Comparison of ENCODE assay signal across 8 cellular contexts in the genomic region with DNA sequence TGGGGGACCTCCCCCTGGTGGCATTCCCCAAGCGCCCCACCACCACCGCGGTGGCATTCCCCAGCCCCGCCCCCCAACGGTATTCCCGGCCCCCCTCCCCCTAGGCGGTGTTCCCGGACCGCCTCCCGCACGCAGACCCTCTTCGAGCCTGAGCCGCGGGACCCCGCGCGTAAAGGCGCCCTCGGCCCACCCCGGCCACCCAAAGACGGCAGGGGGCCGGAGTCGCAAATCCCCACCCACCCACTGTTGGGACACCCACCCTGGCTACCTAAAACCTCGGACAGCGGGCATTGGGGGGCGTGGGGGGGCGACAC. TPM values are rescaled to one million over a fixed set of nuclear protein-coding genes. Genes with fewer than 3 reads are reported as not detected.
DNase-seq lines count a peak whose midpoint lies in the region; ATAC-seq and TF ChIP-seq lines count a peak whose summit lies in the region.

No MANE protein-coding gene starts in this region.

- H3K4me1 ChIP-seq in liver (ENCODE audit: control insufficient read depth in 4 of 4, insufficient read depth in 4 of 4, low read length in 3 of 4): peaks cover 2 to 17% (median 9%) of the 10 kb centered on the region in 4 donors
- peaks cover 5 to 21% (median 16%) of the 10 kb centered on the region in 4 donors for H3K4me1 ChIP-seq in transverse colon

- H3K36me3 Mint-ChIP-seq in activated CD8-positive, alpha-beta memory T cell treated with anti-CD3 and anti-CD28 coated beads, Interleukin-2, amount 10 ng/mL, durations not matched to agents 7 days and 5 days: no peaks in the 10 kb centered on the region

- no peak for DNase-seq in activated CD8-positive, alpha-beta memory T cell treated with anti-CD3 and anti-CD28 coated beads, Interleukin-2, amount 10 ng/mL, durations not matched to agents 7 days and 5 days
- DNase-seq in activated CD8-positive, alpha-beta memory T cell treated with anti-CD3 and anti-CD28 coated beads, Interleukin-2, amount 50 U/mL, for 4 hours: no peak
- no peak for DNase-seq in brain microvascular endothelial cell
- no peak for DNase-seq in transverse colon
- DNase-seq in COLO668 (lab: John Stamatoyannopoulos, UW; ENCODE audit: unreplicated experiment): no peak

- TF ChIP-seq POLR2A in transverse colon (IDR thresholded peaks at IDR 0.05): no peak

- peak overlapping the region in 1 of 2 donors; percentile 21 for H3K9ac ChIP-seq in liver (ENCODE audit: low read depth in 1 of 2, low read length in 2 of 2)

- no peaks in the 10 kb centered on the region for H3K9me3 ChIP-seq in liver (ENCODE audit: control insufficient read depth in 4 of 4, low read length in 3 of 4)
- no peaks in the 10 kb centered on the region for H3K9me3 ChIP-seq in transverse colon

- peak overlapping the region; percentile 49 for H3K4me3 ChIP-seq in brain microvascular endothelial cell (ENCODE audit: low read depth, low read length)
- peak overlapping the region; percentile 56 to 73 (median 72) for H3K4me3 ChIP-seq in liver (ENCODE audit: low read depth in 1 of 3, low read length in 3 of 3)
- H3K4me3 ChIP-seq in transverse colon: peak overlapping the region; percentile 13 to 60 (median 32)

- intact Hi-C loops in transverse colon (cut with DNase I; ENCODE audit: low total_unique reads): no loop called here

- TF ChIP-seq EP300 in transverse colon (IDR thresholded peaks at IDR 0.05; ENCODE audit: low read depth): no peak

- no peak for ATAC-seq in activated CD8-positive, alpha-beta memory T cell treated with anti-CD3 and anti-CD28 coated beads, Interleukin-2, amount 10 ng/mL, durations not matched to agents 7 days and 5 days
- no peak for ATAC-seq in HG03521 (IDR thresholded peaks at IDR 0.05; ENCODE audit: unreplicated experiment)
- ATAC-seq in HG03039 (IDR thresholded peaks at IDR 0.05; ENCODE audit: unreplicated experiment): no peak

- no peaks in the 10 kb centered on the region for H3K9me3 Mint-ChIP-seq in activated CD8-positive, alpha-beta memory T cell treated with anti-CD3 and anti-CD28 coated beads, Interleukin-2, amount 10 ng/mL, durations not matched to agents 7 days and 5 days (ENCODE audit: low read depth)

- peaks cover 5% of the 10 kb centered on the region for H3K27me3 ChIP-seq in brain microvascular endothelial cell (replicated peaks)
- H3K27me3 ChIP-seq in liver (ENCODE audit: control insufficient read depth in 4 of 4, insufficient read depth in 4 of 4, low read length in 3 of 4): no peaks in the 10 kb centered on the region
- H3K27me3 ChIP-seq in transverse colon: peaks cover 59% of the 10 kb centered on the region

- H3K27ac ChIP-seq in brain microvascular endothelial cell (peak overlapping the region; percentile 56), liver (ENCODE audit: low read depth in 1 of 2, low read length in 2 of 2) (no peak overlapping the region), transverse colon (peak overlapping the region in 1 of 4 donors; percentile 29)

- CTCF ChIA-PET in activated CD8-positive, alpha-beta memory T cell treated with anti-CD3 and anti-CD28 coated beads, Interleukin-2, amount 10 ng/mL, durations not matched to agents 7 days and 5 days (lab: Charles Lee): interaction anchor here (0.5 to 0.8 kb wide), 2 partner anchors 75 to 190 kb away, joined by 3 to 4 read pairs; no protein-coding TSS in a partner anchor

- in situ Hi-C loops in brain microvascular endothelial cell (cut with HindIII; ENCODE audit: low pct_ligation_motif_present, low sequenced_read_pairs): no loop called here
- in situ Hi-C loops in transverse colon (cut with MboI; ENCODE audit: low pct_ligation_motif_present in 1 of 4, low pct_unique_long_range_greater_than_20kb in 1 of 4, low sequenced_read_pairs in 3 of 4): no loop called here

- H3K4me3 Mint-ChIP-seq in activated CD8-positive, alpha-beta memory T cell treated with anti-CD3 and anti-CD28 coated beads, Interleukin-2, amount 10 ng/mL, durations not matched to agents 7 days and 5 days: peak overlapping the region; percentile 41

- no peak overlapping the region for H3K27ac Mint-ChIP-seq in activated CD8-positive, alpha-beta memory T cell treated with anti-CD3 and anti-CD28 coated beads, Interleukin-2, amount 10 ng/mL, durations not matched to agents 7 days and 5 days

- H3K4me1 Mint-ChIP-seq in activated CD8-positive, alpha-beta memory T cell treated with anti-CD3 and anti-CD28 coated beads, Interleukin-2, amount 10 ng/mL, durations not matched to agents 7 days and 5 days: peaks cover 7% of the 10 kb centered on the region

- TF ChIP-seq RAD21 in liver (IDR thresholded peaks at IDR 0.05): no peak

- WGBS in liver: 2% methylated on average over 27 of the region's 27 CpGs
- WGBS in transverse colon (ENCODE audit: low coverage in 1 of 2), 2 donors: 1% methylated on average over 18 of the region's 27 CpGs; no CpG with 5 or more reads in 1 of the 2 donors

- H3K36me3 ChIP-seq in brain microvascular endothelial cell (replicated peaks) (no peaks in the 10 kb centered on the region), liver (ENCODE audit: control insufficient read depth in 4 of 4, insufficient read depth in 3 of 4, low read depth in 1 of 4, low read length in 3 of 4) (no peaks in the 10 kb centered on the region), transverse colon (no peaks in the 10 kb centered on the region)

- peaks cover 35% of the 10 kb centered on the region for H3K27me3 Mint-ChIP-seq in activated CD8-positive, alpha-beta memory T cell treated with anti-CD3 and anti-CD28 coated beads, Interleukin-2, amount 10 ng/mL, durations not matched to agents 7 days and 5 days

- TF ChIP-seq CTCF in brain microvascular endothelial cell (IDR thresholded peaks at IDR 0.05; ENCODE audit: low read depth, low read length, missing control alignments): no peak
- TF ChIP-seq CTCF in liver (IDR thresholded peaks at IDR 0.05; ENCODE audit: low read depth, low read length, missing input control): no peak
- no peak for TF ChIP-seq CTCF in transverse colon (IDR thresholded peaks at IDR 0.05)

TF ChIP-seq in liver, 16 proteins besides CTCF, POLR2A, EP300 and RAD21 (continues in another document):
- TF ChIP-seq EGR1 (IDR thresholded peaks at IDR 0.05; ENCODE audit: low read depth in 2 of 2) (no peak), FOXA1 (IDR thresholded peaks at IDR 0.05) (no peak), HNF4A (conservative IDR thresholded peaks at IDR 0.05) (no peak), JUND (IDR thresholded peaks at IDR 0.05) (no peak), SP1 (IDR thresholded peaks at IDR 0.05) (no peak), TAF1 (conservative IDR thresholded peaks at IDR 0.05) (no peak), FOXA2 (IDR thresholded peaks at IDR 0.05) (no peak), YY1 (IDR thresholded peaks at IDR 0.05) (no peak), GABPA (IDR thresholded peaks at IDR 0.05 in 1 of 2, conservative IDR thresholded peaks at IDR 0.05 in 1 of 2) (no peak), NR2F2 (IDR thresholded peaks at IDR 0.05) (no peak), HNF4G (IDR thresholded peaks at IDR 0.05) (no peak)
- TF ChIP-seq, protein P1, sequence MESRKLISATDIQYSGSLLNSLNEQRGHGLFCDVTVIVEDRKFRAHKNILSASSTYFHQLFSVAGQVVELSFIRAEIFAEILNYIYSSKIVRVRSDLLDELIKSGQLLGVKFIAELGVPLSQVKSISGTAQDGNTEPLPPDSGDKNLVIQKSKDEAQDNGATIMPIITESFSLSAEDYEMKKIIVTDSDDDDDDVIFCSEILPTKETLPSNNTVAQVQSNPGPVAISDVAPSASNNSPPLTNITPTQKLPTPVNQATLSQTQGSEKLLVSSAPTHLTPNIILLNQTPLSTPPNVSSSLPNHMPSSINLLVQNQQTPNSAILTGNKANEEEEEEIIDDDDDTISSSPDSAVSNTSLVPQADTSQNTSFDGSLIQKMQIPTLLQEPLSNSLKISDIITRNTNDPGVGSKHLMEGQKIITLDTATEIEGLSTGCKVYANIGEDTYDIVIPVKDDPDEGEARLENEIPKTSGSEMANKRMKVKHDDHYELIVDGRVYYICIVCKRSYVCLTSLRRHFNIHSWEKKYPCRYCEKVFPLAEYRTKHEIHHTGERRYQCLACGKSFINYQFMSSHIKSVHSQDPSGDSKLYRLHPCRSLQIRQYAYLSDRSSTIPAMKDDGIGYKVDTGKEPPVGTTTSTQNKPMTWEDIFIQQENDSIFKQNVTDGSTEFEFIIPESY (IDR thresholded peaks at IDR 0.05): no peak
- TF ChIP-seq, protein P2, sequence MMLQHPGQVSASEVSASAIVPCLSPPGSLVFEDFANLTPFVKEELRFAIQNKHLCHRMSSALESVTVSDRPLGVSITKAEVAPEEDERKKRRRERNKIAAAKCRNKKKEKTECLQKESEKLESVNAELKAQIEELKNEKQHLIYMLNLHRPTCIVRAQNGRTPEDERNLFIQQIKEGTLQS (IDR thresholded peaks at IDR 0.05): no peak
- TF ChIP-seq, protein P3, sequence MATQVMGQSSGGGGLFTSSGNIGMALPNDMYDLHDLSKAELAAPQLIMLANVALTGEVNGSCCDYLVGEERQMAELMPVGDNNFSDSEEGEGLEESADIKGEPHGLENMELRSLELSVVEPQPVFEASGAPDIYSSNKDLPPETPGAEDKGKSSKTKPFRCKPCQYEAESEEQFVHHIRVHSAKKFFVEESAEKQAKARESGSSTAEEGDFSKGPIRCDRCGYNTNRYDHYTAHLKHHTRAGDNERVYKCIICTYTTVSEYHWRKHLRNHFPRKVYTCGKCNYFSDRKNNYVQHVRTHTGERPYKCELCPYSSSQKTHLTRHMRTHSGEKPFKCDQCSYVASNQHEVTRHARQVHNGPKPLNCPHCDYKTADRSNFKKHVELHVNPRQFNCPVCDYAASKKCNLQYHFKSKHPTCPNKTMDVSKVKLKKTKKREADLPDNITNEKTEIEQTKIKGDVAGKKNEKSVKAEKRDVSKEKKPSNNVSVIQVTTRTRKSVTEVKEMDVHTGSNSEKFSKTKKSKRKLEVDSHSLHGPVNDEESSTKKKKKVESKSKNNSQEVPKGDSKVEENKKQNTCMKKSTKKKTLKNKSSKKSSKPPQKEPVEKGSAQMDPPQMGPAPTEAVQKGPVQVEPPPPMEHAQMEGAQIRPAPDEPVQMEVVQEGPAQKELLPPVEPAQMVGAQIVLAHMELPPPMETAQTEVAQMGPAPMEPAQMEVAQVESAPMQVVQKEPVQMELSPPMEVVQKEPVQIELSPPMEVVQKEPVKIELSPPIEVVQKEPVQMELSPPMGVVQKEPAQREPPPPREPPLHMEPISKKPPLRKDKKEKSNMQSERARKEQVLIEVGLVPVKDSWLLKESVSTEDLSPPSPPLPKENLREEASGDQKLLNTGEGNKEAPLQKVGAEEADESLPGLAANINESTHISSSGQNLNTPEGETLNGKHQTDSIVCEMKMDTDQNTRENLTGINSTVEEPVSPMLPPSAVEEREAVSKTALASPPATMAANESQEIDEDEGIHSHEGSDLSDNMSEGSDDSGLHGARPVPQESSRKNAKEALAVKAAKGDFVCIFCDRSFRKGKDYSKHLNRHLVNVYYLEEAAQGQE (IDR thresholded peaks at IDR 0.05): no peak

RNA-seq across cellular contexts. Expression of a gene that starts 22.4 kb away (rescaled TPM):
- 1 to 10 TPM; 3.4 to 5.1 TPM for total RNA-seq in activated CD8-positive, alpha-beta memory T cell treated with anti-CD3 and anti-CD28 coated beads, Interleukin-2, amount 10 ng/mL, durations not matched to agents 7 days and 5 days
- total RNA-seq in liver: 1 to 10 TPM; 1.1 to 3.6 TPM
- polyA plus RNA-seq in liver: 10 to 100 TPM in 1 of 2 donors, under 1 TPM in 1; 0.49 to 28.9 TPM
- 1 to 10 TPM in 2 of 4 donors, not detected in 2; 2.0 to 2.7 TPM for total RNA-seq in transverse colon
